Comparison of ENCODE assay signal across 1 cellular context in the genomic region with DNA sequence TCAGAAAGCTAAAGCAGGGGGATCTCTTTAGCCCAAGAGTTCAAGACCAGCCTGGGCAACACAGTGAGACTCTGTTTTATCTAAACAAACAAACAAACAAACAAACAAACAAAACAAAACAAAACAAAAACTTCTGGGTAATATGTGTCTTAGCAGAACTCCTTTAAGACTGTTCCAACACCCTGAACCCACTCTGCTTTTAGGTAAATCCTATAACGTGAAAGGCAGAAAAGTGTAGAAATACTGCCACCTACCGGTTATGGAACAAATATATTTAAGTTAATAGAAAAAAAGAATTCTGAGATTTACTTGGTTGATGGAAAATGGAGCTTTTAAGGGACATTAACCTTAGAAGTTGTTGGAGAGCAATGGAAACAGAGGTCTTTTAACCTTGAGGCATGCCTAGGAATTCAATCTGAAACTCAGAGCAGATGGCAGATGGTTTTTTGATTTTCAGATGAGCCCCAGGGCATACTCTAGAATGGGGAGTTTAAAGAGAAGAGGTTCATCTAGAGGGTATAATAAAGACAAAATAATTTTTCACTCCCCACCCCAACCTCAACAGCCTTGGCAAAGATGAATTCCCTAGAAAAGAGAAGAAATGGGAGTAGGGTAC.
TF ChIP-seq lines count a peak whose summit lies in the region.

No MANE protein-coding gene starts in this region.

TF ChIP-seq in HepG2, 621 proteins besides CTCF, POLR2A, EP300 and RAD21 (continued from another document):
- TF ChIP-seq, protein P1, sequence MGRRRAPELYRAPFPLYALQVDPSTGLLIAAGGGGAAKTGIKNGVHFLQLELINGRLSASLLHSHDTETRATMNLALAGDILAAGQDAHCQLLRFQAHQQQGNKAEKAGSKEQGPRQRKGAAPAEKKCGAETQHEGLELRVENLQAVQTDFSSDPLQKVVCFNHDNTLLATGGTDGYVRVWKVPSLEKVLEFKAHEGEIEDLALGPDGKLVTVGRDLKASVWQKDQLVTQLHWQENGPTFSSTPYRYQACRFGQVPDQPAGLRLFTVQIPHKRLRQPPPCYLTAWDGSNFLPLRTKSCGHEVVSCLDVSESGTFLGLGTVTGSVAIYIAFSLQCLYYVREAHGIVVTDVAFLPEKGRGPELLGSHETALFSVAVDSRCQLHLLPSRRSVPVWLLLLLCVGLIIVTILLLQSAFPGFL (CRISPR knock-in tag; IDR thresholded peaks at IDR 0.05) = no peak
- TF ChIP-seq, protein P2, sequence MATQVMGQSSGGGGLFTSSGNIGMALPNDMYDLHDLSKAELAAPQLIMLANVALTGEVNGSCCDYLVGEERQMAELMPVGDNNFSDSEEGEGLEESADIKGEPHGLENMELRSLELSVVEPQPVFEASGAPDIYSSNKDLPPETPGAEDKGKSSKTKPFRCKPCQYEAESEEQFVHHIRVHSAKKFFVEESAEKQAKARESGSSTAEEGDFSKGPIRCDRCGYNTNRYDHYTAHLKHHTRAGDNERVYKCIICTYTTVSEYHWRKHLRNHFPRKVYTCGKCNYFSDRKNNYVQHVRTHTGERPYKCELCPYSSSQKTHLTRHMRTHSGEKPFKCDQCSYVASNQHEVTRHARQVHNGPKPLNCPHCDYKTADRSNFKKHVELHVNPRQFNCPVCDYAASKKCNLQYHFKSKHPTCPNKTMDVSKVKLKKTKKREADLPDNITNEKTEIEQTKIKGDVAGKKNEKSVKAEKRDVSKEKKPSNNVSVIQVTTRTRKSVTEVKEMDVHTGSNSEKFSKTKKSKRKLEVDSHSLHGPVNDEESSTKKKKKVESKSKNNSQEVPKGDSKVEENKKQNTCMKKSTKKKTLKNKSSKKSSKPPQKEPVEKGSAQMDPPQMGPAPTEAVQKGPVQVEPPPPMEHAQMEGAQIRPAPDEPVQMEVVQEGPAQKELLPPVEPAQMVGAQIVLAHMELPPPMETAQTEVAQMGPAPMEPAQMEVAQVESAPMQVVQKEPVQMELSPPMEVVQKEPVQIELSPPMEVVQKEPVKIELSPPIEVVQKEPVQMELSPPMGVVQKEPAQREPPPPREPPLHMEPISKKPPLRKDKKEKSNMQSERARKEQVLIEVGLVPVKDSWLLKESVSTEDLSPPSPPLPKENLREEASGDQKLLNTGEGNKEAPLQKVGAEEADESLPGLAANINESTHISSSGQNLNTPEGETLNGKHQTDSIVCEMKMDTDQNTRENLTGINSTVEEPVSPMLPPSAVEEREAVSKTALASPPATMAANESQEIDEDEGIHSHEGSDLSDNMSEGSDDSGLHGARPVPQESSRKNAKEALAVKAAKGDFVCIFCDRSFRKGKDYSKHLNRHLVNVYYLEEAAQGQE (IDR thresholded peaks at IDR 0.05; ENCODE audit: borderline replicate concordance in 1 of 2, low read depth in 1 of 2, low read length in 2 of 2) = no peak
- TF ChIP-seq RBFOX2 (IDR thresholded peaks at IDR 0.05; ENCODE audit: low read depth, low read length) (no peak), SP2 (CRISPR knock-in tag; IDR thresholded peaks at IDR 0.05) (no peak), NR2F2 (IDR thresholded peaks at IDR 0.05; ENCODE audit: borderline replicate concordance, low read depth) (no peak), ZNF550 (CRISPR knock-in tag; IDR thresholded peaks at IDR 0.05; ENCODE audit: borderline replicate concordance) (no peak)
- TF ChIP-seq, protein P3, sequence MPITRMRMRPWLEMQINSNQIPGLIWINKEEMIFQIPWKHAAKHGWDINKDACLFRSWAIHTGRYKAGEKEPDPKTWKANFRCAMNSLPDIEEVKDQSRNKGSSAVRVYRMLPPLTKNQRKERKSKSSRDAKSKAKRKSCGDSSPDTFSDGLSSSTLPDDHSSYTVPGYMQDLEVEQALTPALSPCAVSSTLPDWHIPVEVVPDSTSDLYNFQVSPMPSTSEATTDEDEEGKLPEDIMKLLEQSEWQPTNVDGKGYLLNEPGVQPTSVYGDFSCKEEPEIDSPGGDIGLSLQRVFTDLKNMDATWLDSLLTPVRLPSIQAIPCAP (CRISPR knock-in tag; IDR thresholded peaks at IDR 0.05; ENCODE audit: low read depth) = no peak
